In the genomic region with DNA sequence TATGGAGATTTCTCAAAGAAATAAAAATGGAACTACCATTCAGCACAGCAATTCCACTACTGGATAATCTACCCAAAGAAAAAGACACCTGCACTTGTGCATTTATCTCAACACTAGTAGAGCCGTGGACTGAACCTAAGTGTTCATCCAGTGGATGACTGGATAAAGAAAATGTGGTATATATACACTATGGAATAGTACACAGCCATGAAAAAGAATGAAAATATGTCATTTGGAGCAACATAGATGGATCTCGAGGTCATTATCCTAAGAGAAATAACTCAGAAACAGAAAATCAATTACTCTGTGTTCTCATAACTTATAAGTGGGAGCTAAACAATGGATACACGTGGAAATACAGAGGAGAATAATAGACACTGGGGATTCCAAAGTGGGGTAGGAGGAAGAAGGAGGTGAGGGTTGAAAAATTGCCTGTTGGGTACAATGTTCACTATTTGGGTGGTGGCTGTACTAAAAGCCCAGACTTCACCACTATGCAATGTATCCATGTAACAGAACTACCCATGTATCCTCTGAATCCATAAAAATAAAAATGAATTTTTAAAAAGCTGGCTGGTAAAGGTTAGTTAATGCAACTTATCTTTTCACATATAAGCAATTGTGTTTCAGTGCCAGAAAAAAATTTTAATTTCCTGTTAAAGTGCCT, we compare ENCODE assay signal across 2 cellular contexts.
TF ChIP-seq lines count a peak whose summit lies in the region.

No MANE protein-coding gene starts in this region.

TF ChIP-seq in HepG2, 621 proteins besides CTCF, POLR2A, EP300 and RAD21 (continued from another document and continues in another):
- TF ChIP-seq ZNF280D (CRISPR knock-in tag; IDR thresholded peaks at IDR 0.05), result peak; percentile 49; the same call in 1 of the 2 replicates
- 0 out of 2 replicates have a peak, but pooled peaks have one; percentile 23 for TF ChIP-seq ZNF841 (CRISPR knock-in tag; IDR thresholded peaks at IDR 0.05; ENCODE audit: borderline replicate concordance)
- 0 out of 2 replicates have a peak, but pooled peaks have one; percentile 3 for TF ChIP-seq KAT8 (CRISPR knock-in tag; IDR thresholded peaks at IDR 0.05)
- peak; percentile 97 for TF ChIP-seq CHD4 (IDR thresholded peaks at IDR 0.05; ENCODE audit: borderline replicate concordance, low read length)
- TF ChIP-seq ZNF569 (CRISPR knock-in tag; IDR thresholded peaks at IDR 0.05; ENCODE audit: borderline replicate concordance), result 0 out of 2 replicates have a peak, but pooled peaks have one; percentile 9
- TF ChIP-seq ZNF430 (CRISPR knock-in tag; IDR thresholded peaks at IDR 0.05), result no peak
- TF ChIP-seq GATAD2A (CRISPR knock-in tag; IDR thresholded peaks at IDR 0.05), result 0 out of 2 replicates have a peak, but pooled peaks have one; percentile 8
- TF ChIP-seq FOXA1 (IDR thresholded peaks at IDR 0.05), result no peak
- no peak for TF ChIP-seq FOXA1 (CRISPR knock-in tag; IDR thresholded peaks at IDR 0.05)
- TF ChIP-seq ATF1 (CRISPR knock-in tag; IDR thresholded peaks at IDR 0.05), result 0 out of 2 replicates have a peak, but pooled peaks have one; percentile 20
- TF ChIP-seq MED13 (CRISPR knock-in tag; IDR thresholded peaks at IDR 0.05), result peak; percentile 69; the same call in 1 of the 2 replicates
- TF ChIP-seq, protein P1, sequence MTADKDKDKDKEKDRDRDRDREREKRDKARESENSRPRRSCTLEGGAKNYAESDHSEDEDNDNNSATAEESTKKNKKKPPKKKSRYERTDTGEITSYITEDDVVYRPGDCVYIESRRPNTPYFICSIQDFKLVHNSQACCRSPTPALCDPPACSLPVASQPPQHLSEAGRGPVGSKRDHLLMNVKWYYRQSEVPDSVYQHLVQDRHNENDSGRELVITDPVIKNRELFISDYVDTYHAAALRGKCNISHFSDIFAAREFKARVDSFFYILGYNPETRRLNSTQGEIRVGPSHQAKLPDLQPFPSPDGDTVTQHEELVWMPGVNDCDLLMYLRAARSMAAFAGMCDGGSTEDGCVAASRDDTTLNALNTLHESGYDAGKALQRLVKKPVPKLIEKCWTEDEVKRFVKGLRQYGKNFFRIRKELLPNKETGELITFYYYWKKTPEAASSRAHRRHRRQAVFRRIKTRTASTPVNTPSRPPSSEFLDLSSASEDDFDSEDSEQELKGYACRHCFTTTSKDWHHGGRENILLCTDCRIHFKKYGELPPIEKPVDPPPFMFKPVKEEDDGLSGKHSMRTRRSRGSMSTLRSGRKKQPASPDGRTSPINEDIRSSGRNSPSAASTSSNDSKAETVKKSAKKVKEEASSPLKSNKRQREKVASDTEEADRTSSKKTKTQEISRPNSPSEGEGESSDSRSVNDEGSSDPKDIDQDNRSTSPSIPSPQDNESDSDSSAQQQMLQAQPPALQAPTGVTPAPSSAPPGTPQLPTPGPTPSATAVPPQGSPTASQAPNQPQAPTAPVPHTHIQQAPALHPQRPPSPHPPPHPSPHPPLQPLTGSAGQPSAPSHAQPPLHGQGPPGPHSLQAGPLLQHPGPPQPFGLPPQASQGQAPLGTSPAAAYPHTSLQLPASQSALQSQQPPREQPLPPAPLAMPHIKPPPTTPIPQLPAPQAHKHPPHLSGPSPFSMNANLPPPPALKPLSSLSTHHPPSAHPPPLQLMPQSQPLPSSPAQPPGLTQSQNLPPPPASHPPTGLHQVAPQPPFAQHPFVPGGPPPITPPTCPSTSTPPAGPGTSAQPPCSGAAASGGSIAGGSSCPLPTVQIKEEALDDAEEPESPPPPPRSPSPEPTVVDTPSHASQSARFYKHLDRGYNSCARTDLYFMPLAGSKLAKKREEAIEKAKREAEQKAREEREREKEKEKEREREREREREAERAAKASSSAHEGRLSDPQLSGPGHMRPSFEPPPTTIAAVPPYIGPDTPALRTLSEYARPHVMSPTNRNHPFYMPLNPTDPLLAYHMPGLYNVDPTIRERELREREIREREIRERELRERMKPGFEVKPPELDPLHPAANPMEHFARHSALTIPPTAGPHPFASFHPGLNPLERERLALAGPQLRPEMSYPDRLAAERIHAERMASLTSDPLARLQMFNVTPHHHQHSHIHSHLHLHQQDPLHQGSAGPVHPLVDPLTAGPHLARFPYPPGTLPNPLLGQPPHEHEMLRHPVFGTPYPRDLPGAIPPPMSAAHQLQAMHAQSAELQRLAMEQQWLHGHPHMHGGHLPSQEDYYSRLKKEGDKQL (CRISPR knock-in tag; IDR thresholded peaks at IDR 0.05; ENCODE audit: low read depth), result no peak
- TF ChIP-seq, protein P2, sequence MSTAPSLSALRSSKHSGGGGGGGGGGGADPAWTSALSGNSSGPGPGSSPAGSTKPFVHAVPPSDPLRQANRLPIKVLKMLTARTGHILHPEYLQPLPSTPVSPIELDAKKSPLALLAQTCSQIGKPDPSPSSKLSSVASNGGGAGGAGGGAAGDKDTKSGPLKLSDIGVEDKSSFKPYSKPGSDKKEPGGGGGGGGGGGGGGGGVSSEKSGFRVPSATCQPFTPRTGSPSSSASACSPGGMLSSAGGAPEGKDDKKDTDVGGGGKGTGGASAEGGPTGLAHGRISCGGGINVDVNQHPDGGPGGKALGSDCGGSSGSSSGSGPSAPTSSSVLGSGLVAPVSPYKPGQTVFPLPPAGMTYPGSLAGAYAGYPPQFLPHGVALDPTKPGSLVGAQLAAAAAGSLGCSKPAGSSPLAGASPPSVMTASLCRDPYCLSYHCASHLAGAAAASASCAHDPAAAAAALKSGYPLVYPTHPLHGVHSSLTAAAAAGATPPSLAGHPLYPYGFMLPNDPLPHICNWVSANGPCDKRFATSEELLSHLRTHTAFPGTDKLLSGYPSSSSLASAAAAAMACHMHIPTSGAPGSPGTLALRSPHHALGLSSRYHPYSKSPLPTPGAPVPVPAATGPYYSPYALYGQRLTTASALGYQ (CRISPR knock-in tag; IDR thresholded peaks at IDR 0.05), result 0 out of 2 replicates have a peak, but pooled peaks have one; percentile 15
- peak; percentile 50; the same call in 1 of the 2 replicates for TF ChIP-seq EHMT2 (IDR thresholded peaks at IDR 0.05; ENCODE audit: borderline replicate concordance, low read depth, low read length)
- 0 out of 2 replicates have a peak, but pooled peaks have one; percentile 64 for TF ChIP-seq ZNF234 (CRISPR knock-in tag; conservative IDR thresholded peaks at IDR 0.05)
- no peak for TF ChIP-seq ZMYM2 (CRISPR knock-in tag; IDR thresholded peaks at IDR 0.05)

TF ChIP-seq in K562, 482 proteins besides CTCF, POLR2A, EP300 and RAD21 (continued from another document):
- no peak for TF ChIP-seq ZFP91 (CRISPR knock-in tag; IDR thresholded peaks at IDR 0.05)
